1 cellular context compared by ENCODE assay signal in genomic region chr5:109612278-109612905, GRCh38.
TF ChIP-seq lines count a peak whose summit lies in the region.

No MANE protein-coding gene starts in this region.

TF ChIP-seq in HEK293T, 16 proteins besides CTCF, POLR2A, EP300 and RAD21:
- TF ChIP-seq ARNT (IDR thresholded peaks at IDR 0.05) (no peak), SP1 (IDR thresholded peaks at IDR 0.05) (no peak), PKNOX1 (IDR thresholded peaks at IDR 0.05) (no peak)
TF ChIP-seq in HEK293T: peak in this region for 0.
